8 cellular contexts compared by ENCODE assay signal in genomic region chr3:184811999-184812844, GRCh38. TPM values are rescaled to one million over a fixed set of nuclear protein-coding genes. Genes with fewer than 3 reads are reported as not detected.
DNase-seq lines count a peak whose midpoint lies in the region; ATAC-seq and TF ChIP-seq lines count a peak whose summit lies in the region.

A gene with protein sequence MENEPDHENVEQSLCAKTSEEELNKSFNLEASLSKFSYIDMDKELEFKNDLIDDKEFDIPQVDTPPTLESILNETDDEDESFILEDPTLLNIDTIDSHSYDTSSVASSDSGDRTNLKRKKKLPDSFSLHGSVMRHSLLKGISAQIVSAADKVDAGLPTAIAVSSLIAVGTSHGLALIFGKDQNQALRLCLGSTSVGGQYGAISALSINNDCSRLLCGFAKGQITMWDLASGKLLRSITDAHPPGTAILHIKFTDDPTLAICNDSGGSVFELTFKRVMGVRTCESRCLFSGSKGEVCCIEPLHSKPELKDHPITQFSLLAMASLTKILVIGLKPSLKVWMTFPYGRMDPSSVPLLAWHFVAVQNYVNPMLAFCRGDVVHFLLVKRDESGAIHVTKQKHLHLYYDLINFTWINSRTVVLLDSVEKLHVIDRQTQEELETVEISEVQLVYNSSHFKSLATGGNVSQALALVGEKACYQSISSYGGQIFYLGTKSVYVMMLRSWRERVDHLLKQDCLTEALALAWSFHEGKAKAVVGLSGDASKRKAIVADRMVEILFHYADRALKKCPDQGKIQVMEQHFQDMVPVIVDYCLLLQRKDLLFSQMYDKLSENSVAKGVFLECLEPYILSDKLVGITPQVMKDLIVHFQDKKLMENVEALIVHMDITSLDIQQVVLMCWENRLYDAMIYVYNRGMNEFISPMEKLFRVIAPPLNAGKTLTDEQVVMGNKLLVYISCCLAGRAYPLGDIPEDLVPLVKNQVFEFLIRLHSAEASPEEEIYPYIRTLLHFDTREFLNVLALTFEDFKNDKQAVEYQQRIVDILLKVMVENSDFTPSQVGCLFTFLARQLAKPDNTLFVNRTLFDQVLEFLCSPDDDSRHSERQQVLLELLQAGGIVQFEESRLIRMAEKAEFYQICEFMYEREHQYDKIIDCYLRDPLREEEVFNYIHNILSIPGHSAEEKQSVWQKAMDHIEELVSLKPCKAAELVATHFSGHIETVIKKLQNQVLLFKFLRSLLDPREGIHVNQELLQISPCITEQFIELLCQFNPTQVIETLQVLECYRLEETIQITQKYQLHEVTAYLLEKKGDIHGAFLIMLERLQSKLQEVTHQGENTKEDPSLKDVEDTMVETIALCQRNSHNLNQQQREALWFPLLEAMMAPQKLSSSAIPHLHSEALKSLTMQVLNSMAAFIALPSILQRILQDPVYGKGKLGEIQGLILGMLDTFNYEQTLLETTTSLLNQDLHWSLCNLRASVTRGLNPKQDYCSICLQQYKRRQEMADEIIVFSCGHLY (N-terminal part only) (plus strand): TSS chr3:184812166. CDS start chr3:184824633, 12,467 bp downstream.

- 0 out of 2 replicates have a peak, but pooled peaks cover 4% of the 10 kb centered on the region for H4K20me1 ChIP-seq in PC-3 (ENCODE audit: low read length)

- H3K27me3 ChIP-seq in PC-3 (ENCODE audit: low read length), result no peaks in the 10 kb centered on the region
- H3K27me3 ChIP-seq in esophagus (ENCODE audit: control insufficient read depth in 1 of 2, insufficient read depth in 2 of 2, low read length in 2 of 2), result no peaks in the 10 kb centered on the region
- H3K27me3 ChIP-seq in muscle layer of colon (ENCODE audit: control insufficient read depth in 1 of 2, insufficient read depth in 2 of 2, low read length in 2 of 2), result no peaks in the 10 kb centered on the region

- peak within 1 kb of the TSS; percentile 99 for H2AFZ ChIP-seq in PC-3 (ENCODE audit: low read length)

- H3K4me3 ChIP-seq in Jurkat, Clone E6-1 (ENCODE audit: low read length), result peak within 1 kb of the TSS; percentile 77
- H3K4me3 ChIP-seq in PC-3 (ENCODE audit: low read length) (peak within 1 kb of the TSS; percentile 97), esophagus (ENCODE audit: low read depth in 1 of 2, low read length in 2 of 2) (peak within 1 kb of the TSS; percentile 84 to 91), muscle layer of colon (ENCODE audit: low read depth in 1 of 2, low read length in 2 of 2) (peak within 1 kb of the TSS; percentile 63 to 94)

- H3F3A ChIP-seq in PC-3 (ENCODE audit: low read length, unreplicated experiment), result no peaks in the 10 kb centered on the region

- BruUV-seq in PC-3 (replicated peaks; lab: Mats Ljungman, UMichigan), result TSS peak; percentile 62

- peak; percentile 25; the same call in 1 of the 2 replicates for TF ChIP-seq CTCF in PC-3 (conservative IDR thresholded peaks at IDR 0.05; ENCODE audit: low read depth, low read length)

- no peaks in the 10 kb centered on the region for H3K9me2 ChIP-seq in PC-3 (replicated peaks; ENCODE audit: low read length)

- peak within 1 kb of the TSS; percentile 94 for H3K4me2 ChIP-seq in PC-3 (ENCODE audit: low read length)

- peaks cover 38% of the 10 kb centered on the region for H3K79me2 ChIP-seq in PC-3 (ENCODE audit: low read length)

- peak; percentile 90 for DNase-seq in DMS53 treated with DMSO at 0.1 percent for 48 hours (lab: John Stamatoyannopoulos, UW; ENCODE audit: unreplicated experiment)
- DNase-seq in Jurkat, Clone E6-1 (ENCODE audit: low read depth, low spot score), result peak; percentile 92
- DNase-seq in PC-3, result peak; percentile 97
- DNase-seq in activated T-cell treated with anti-CD3 and anti-CD28 coated beads, Interleukin-2, amount 50 U/mL, for 1 hour, result peak; percentile 94
- peak; percentile 93 for DNase-seq in stimulated activated CD8-positive, alpha-beta memory T cell treated with anti-CD3 and anti-CD28 coated beads, Interleukin-7, amount 100 ng/mL, for 24 hours (ENCODE audit: low read depth)

- H3K9ac ChIP-seq in PC-3 (ENCODE audit: low read length) (peak within 1 kb of the TSS; percentile 85), muscle layer of colon (ENCODE audit: low read length) (peak within 1 kb of the TSS; percentile 59)

- H3K27ac ChIP-seq in PC-3 (ENCODE audit: low read length) (no peak within 1 kb of the TSS), esophagus (ENCODE audit: low read depth in 2 of 2, low read length in 1 of 2) (peak within 1 kb of the TSS; percentile 78 to 88), muscle layer of colon (ENCODE audit: low read depth, low read length) (peak within 1 kb of the TSS; percentile 84)

- H3K9me3 ChIP-seq in PC-3 (ENCODE audit: low read length) (no peaks in the 10 kb centered on the region), esophagus (ENCODE audit: control insufficient read depth in 2 of 2, insufficient read depth in 1 of 2, low read depth in 1 of 2, low read length in 1 of 2) (no peaks in the 10 kb centered on the region), muscle layer of colon (ENCODE audit: low read length) (no peaks in the 10 kb centered on the region)

- peaks cover 28% of the 10 kb centered on the region for H3K4me1 ChIP-seq in PC-3 (ENCODE audit: insufficient read depth, low read length)
- H3K4me1 ChIP-seq in esophagus (ENCODE audit: control insufficient read depth in 2 of 2, insufficient read depth in 2 of 2, low read length in 1 of 2), result peaks cover 0 to 4% of the 10 kb centered on the region in 2 donors
- H3K4me1 ChIP-seq in muscle layer of colon (ENCODE audit: insufficient read depth, low read length), result peaks cover 10% of the 10 kb centered on the region

- POLR2A ChIA-PET in PC-3 (lab: Charles Lee; ENCODE audit: unreplicated experiment), result no interaction called here

- 0 to 1% methylated on average over 62 of the region's 62 CpGs for WGBS in esophagus, 2 donors

- CTCF ChIA-PET in PC-3 (lab: Charles Lee), result interaction anchor here (0.5 kb wide), 1 partner anchor 10 kb away, joined by 3 read pairs; no protein-coding TSS in a partner anchor

- ATAC-seq in GM21619 (IDR thresholded peaks at IDR 0.05; ENCODE audit: unreplicated experiment), result peak; percentile 92
- peak; percentile 89 for ATAC-seq in PC-3

- intact Hi-C loops in PC-3 (cut with micrococcal nuclease), result no loop called here

- H3K36me3 ChIP-seq in PC-3 (ENCODE audit: low read depth, low read length) (0 out of 2 replicates have a peak, but pooled peaks cover 4% of the 10 kb centered on the region), esophagus (ENCODE audit: control insufficient read depth in 2 of 2, insufficient read depth in 2 of 2, low read length in 1 of 2) (no peaks in the 10 kb centered on the region), muscle layer of colon (ENCODE audit: insufficient read depth, low read length) (no peaks in the 10 kb centered on the region)

RNA-seq across cellular contexts. Expression of the gene that starts here (rescaled TPM):
- polyA plus RNA-seq in Jurkat, Clone E6-1 (2012; ENCODE audit: insufficient read depth, insufficient read length), result 24.3 TPM
- 36.2 and 38.0 TPM in 2 replicates for total RNA-seq in PC-3 (2014; rRNA removed)
- 10 to 100 TPM in 1 of 2 donors, 1 to 10 TPM in 1; 9.5 to 10.4 TPM for polyA plus RNA-seq in esophagus
